In genomic region chr7:44568771-44569560, GRCh38 we compare ENCODE assay signal across 17 cellular contexts. TPM values are rescaled to one million over a fixed set of nuclear protein-coding genes. Genes with fewer than 3 reads are reported as not detected.
"Had no signal": no experiment of that assay in that cellular context is flagged by ENCODE, and none has a peak within 500 bp of the region (broad histone marks: within the 10 kb centered on the region; RNA-seq: fewer than 3 reads in every experiment).

No MANE protein-coding gene starts in this region.

- ATAC-seq: heart left ventricle; mucosa of descending colon; naive thymus-derived CD8-positive, alpha-beta T cell; SK-N-SH treated with all-trans-retinoic acid at 6 μM for 48 hours had no signal

- H3K27ac Mint-ChIP-seq: activated B cell treated with CpG ODN at 0.5 μM for 24 hours; activated CD4-positive, alpha-beta T cell treated with anti-CD3 and anti-CD28 coated beads, Interleukin-2, amount 10 ng/mL, durations not matched to agents 24 days and 14 days had no signal

- H3K27ac ChIP-seq: ascending aorta, heart left ventricle had no signal

- H3K9me3 ChIP-seq: ascending aorta, heart left ventricle, mucosa of descending colon had no signal

- H3K9me3 Mint-ChIP-seq: activated B cell treated with CpG ODN at 0.5 μM for 24 hours; activated CD4-positive, alpha-beta T cell treated with anti-CD3 and anti-CD28 coated beads, Interleukin-2, amount 10 ng/mL, durations not matched to agents 24 days and 14 days; naive thymus-derived CD8-positive, alpha-beta T cell had no signal

- H3K4me3 Mint-ChIP-seq: activated B cell treated with CpG ODN at 0.5 μM for 24 hours; activated CD4-positive, alpha-beta T cell treated with anti-CD3 and anti-CD28 coated beads, Interleukin-2, amount 10 ng/mL, durations not matched to agents 24 days and 14 days had no signal

- H3K27me3 Mint-ChIP-seq: activated B cell treated with CpG ODN at 0.5 μM for 24 hours; activated CD4-positive, alpha-beta T cell treated with anti-CD3 and anti-CD28 coated beads, Interleukin-2, amount 10 ng/mL, durations not matched to agents 24 days and 14 days; naive thymus-derived CD8-positive, alpha-beta T cell had no signal

- DNase-seq: activated B cell treated with CpG ODN at 0.5 μM for 24 hours; activated CD4-positive, alpha-beta T cell treated with anti-CD3 and anti-CD28 coated beads, Interleukin-2, amount 10 ng/mL, durations not matched to agents 24 days and 14 days; activated naive CD4-positive, alpha-beta T cell treated with Interleukin-2 at 50 U/mL for 16 hours; activated T-cell treated with anti-CD3 and anti-CD28 coated beads, Interleukin-2, amount 50 U/mL, for 48 hours; foreskin melanocyte; heart left ventricle; mammary epithelial cell; mucosa of descending colon; naive thymus-derived CD8-positive, alpha-beta T cell; occipital lobe; stimulated activated CD4-positive, alpha-beta T cell treated with anti-CD3 and anti-CD28 coated beads, Interleukin-4, amount 100 ng/mL, for 1 hour; stimulated activated CD8-positive, alpha-beta memory T cell treated with anti-CD3 and anti-CD28 coated beads, Interleukin-4, amount 100 ng/mL, for 48 hours had no signal

- H3K4me3 ChIP-seq: ascending aorta, heart left ventricle, mucosa of descending colon had no signal

- H3K27me3 ChIP-seq: ascending aorta, heart left ventricle had no signal

RNA-seq across cellular contexts. Expression of gene NPC1L1, which starts 27.8 kb away (rescaled TPM):
- total RNA-seq: activated B cell treated with CpG ODN at 0.5 μM for 24 hours; activated CD4-positive, alpha-beta T cell treated with anti-CD3 and anti-CD28 coated beads, Interleukin-2, amount 10 ng/mL, durations not matched to agents 24 days and 14 days; ascending aorta; mammary epithelial cell; pulmonary artery endothelial cell; T-helper 1 cell treated with Interleukin-12 subunit alpha and Interleukin-12 subunit beta and Interleukin-4 antibody, amounts not matched to agents 30 ng/mL and 1 ng/mL, for 36 hours; urinary bladder had no signal
- polyA plus RNA-seq: mammary epithelial cell; naive thymus-derived CD8-positive, alpha-beta T cell had no signal
